ENCODE assay signal across 16 cellular contexts in the genomic region with DNA sequence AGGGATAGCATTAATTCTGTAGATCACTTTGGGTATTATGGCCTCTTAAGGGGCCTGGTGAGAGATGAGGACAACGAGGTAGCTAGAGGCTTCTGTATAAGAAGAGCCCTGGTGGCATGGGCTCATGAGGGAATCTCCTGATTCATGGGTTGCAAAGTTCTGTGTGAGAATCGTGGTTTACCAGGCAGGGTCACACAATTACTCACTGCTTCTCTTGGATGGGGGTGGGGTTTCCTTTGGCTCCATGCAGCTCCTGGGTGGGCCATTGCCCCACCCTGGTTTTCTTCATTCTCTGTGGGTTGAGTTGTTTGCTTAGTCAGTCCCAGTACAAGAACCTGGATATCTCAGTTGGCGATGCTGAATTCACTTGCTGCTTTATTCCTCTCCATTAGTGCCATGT. TPM values are rescaled to one million over a fixed set of nuclear protein-coding genes. Genes with fewer than 3 reads are reported as not detected.
A peak's percentile ranks its signal among the peaks of the same experiment; 100 is the strongest.
DNase-seq lines count a peak whose midpoint lies in the region; ATAC-seq and TF ChIP-seq lines count a peak whose summit lies in the region.
"Had no signal": no experiment of that assay in that cellular context is flagged by ENCODE, and none has a peak within 500 bp of the region (broad histone marks: within the 10 kb centered on the region; RNA-seq: fewer than 3 reads in every experiment).

No MANE protein-coding gene starts in this region.

- H3K36me3 Mint-ChIP-seq in activated CD4-positive, alpha-beta memory T cell treated with anti-CD3 and anti-CD28 coated beads, Interleukin-2, amount 10 ng/mL, durations not matched to agents 7 days and 5 days (ENCODE audit: low read depth) = no peaks in the 10 kb centered on the region
- H3K36me3 Mint-ChIP-seq: mesothelial cell of epicardium had no signal

- H3K27ac Mint-ChIP-seq in activated CD4-positive, alpha-beta memory T cell treated with anti-CD3 and anti-CD28 coated beads, Interleukin-2, amount 10 ng/mL, durations not matched to agents 7 days and 5 days = no peak overlapping the region
- H3K27ac Mint-ChIP-seq: activated naive CD8-positive, alpha-beta T cell; B cell; mesothelial cell of epicardium had no signal

- DNase-seq in AG10803 (ENCODE audit: low read depth) (peak; percentile 29), EH (ENCODE audit: low read depth) (peak; percentile 12), glomerular visceral epithelial cell (ENCODE audit: extremely low spot score) (peak; percentile 11), SIG-M5 (lab: John Stamatoyannopoulos, UW) (no peak), NCI-H1417 treated with DMSO at 0.1 percent for 48 hours (lab: John Stamatoyannopoulos, UW) (no peak)
- DNase-seq in activated CD4-positive, alpha-beta memory T cell treated with anti-CD3 and anti-CD28 coated beads, Interleukin-2, amount 10 ng/mL, durations not matched to agents 7 days and 5 days = peak; percentile 25
- DNase-seq: effector CD4-positive, alpha-beta T cell; NCI-H2029 had no signal

- ATAC-seq in HG03460 (IDR thresholded peaks at IDR 0.05; ENCODE audit: unreplicated experiment) = no peak

- H3K27me3 Mint-ChIP-seq in activated CD4-positive, alpha-beta memory T cell treated with anti-CD3 and anti-CD28 coated beads, Interleukin-2, amount 10 ng/mL, durations not matched to agents 7 days and 5 days = peaks cover 14% of the 10 kb centered on the region
- H3K27me3 Mint-ChIP-seq: activated naive CD8-positive, alpha-beta T cell had no signal

- peaks cover 16% of the 10 kb centered on the region for H3K4me1 Mint-ChIP-seq in activated CD4-positive, alpha-beta memory T cell treated with anti-CD3 and anti-CD28 coated beads, Interleukin-2, amount 10 ng/mL, durations not matched to agents 7 days and 5 days
- H3K4me1 Mint-ChIP-seq: B cell, mesothelial cell of epicardium, neural crest cell had no signal

- H3K9me3 Mint-ChIP-seq in activated CD4-positive, alpha-beta memory T cell treated with anti-CD3 and anti-CD28 coated beads, Interleukin-2, amount 10 ng/mL, durations not matched to agents 7 days and 5 days = peaks cover 12% of the 10 kb centered on the region

- CTCF ChIA-PET in activated CD4-positive, alpha-beta memory T cell treated with anti-CD3 and anti-CD28 coated beads, Interleukin-2, amount 10 ng/mL, durations not matched to agents 7 days and 5 days (lab: Charles Lee) = interaction anchor here (1.3 kb wide), 1 partner anchor 155 kb away, joined by 3 read pairs; no protein-coding TSS in a partner anchor

- TF ChIP-seq CTCF in AG10803 (conservative IDR thresholded peaks at IDR 0.05; ENCODE audit: low read length) = no peak

- POLR2A ChIA-PET in activated CD4-positive, alpha-beta memory T cell treated with anti-CD3 and anti-CD28 coated beads, Interleukin-2, amount 10 ng/mL, durations not matched to agents 7 days and 5 days (lab: Charles Lee) = no interaction called here

- H3K4me3 ChIP-seq in AG10803 (ENCODE audit: low read length) = no peak overlapping the region
- H3K4me3 ChIP-seq: thoracic aorta had no signal

- no peak overlapping the region for H3K4me3 Mint-ChIP-seq in activated CD4-positive, alpha-beta memory T cell treated with anti-CD3 and anti-CD28 coated beads, Interleukin-2, amount 10 ng/mL, durations not matched to agents 7 days and 5 days
- H3K4me3 Mint-ChIP-seq: activated naive CD8-positive, alpha-beta T cell; B cell; mesothelial cell of epicardium; neural crest cell had no signal

RNA-seq across cellular contexts. Expression of a gene that starts 30.9 kb away (rescaled TPM):
- under 1 TPM; 0.03 TPM for total RNA-seq in activated CD4-positive, alpha-beta memory T cell treated with anti-CD3 and anti-CD28 coated beads, Interleukin-2, amount 10 ng/mL, durations not matched to agents 7 days and 5 days
- total RNA-seq: B cell, NCI-H460, neural crest cell, SK-MEL-5 had no signal

Comparison
In these comparisons a context has a peak if more than half of its experiments do, and no peak if none do; other contexts are left out.
1. DNase-seq: peak in AG10803 (single experiment), EH (single experiment), activated CD4-positive, alpha-beta memory T cell treated with anti-CD3 and anti-CD28 coated beads, Interleukin-2, amount 10 ng/mL, durations not matched to agents 7 days and 5 days (single experiment) and glomerular visceral epithelial cell (single experiment); none in SIG-M5 (single experiment) and NCI-H1417 treated with DMSO at 0.1 percent for 48 hours (single experiment).